In genomic region chr3:195549931-195550519, GRCh38 we compare ENCODE assay signal across 8 cellular contexts. TPM values are rescaled to one million over a fixed set of nuclear protein-coding genes. Genes with fewer than 3 reads are reported as not detected.
A peak's percentile ranks its signal among the peaks of the same experiment; 100 is the strongest.
DNase-seq lines count a peak whose midpoint lies in the region; ATAC-seq and TF ChIP-seq lines count a peak whose summit lies in the region.

No MANE protein-coding gene starts in this region.

- peak; percentile 65 for ATAC-seq in HG02884 (IDR thresholded peaks at IDR 0.05; ENCODE audit: unreplicated experiment)
- ATAC-seq in esophagus mucosa: no peak

- no peaks in the 10 kb centered on the region for H3K27me3 ChIP-seq in GM06990 (replicated peaks; ENCODE audit: control insufficient read depth, insufficient read depth, low read length)

- no peak for TF ChIP-seq CTCF in GM06990 (IDR thresholded peaks at IDR 0.05; ENCODE audit: insufficient read depth, low read length, poor library complexity, severe bottlenecking)

- H3K4me3 ChIP-seq in GM06990 (replicated peaks; ENCODE audit: low read depth, low read length): no peak overlapping the region

- DNase-seq in GM06990 (ENCODE audit: extremely low read depth, insufficient read length): peak; percentile 52
- peak; percentile 66 to 68 for DNase-seq in activated CD4-positive, alpha-beta T cell treated with anti-CD3 and anti-CD28 coated beads, Interleukin-2, amount 50 U/mL, for 4 hours
- DNase-seq in islet precursor cell: peak; percentile 71
- peak; percentile 69 for DNase-seq in stimulated activated naive CD4-positive, alpha-beta T cell treated with Interleukin-2 at 50 U/mL for 16 hours (lab: John Stamatoyannopoulos, UW)
- DNase-seq in NCI-H2227 (lab: John Stamatoyannopoulos, UW; ENCODE audit: unreplicated experiment): no peak
- DNase-seq in NCI-H82 treated with DMSO at 0.1 percent for 48 hours (lab: John Stamatoyannopoulos, UW; ENCODE audit: unreplicated experiment): no peak

- no peaks in the 10 kb centered on the region for H3K36me3 ChIP-seq in GM06990 (ENCODE audit: control insufficient read depth, insufficient read depth, low read length)

RNA-seq across cellular contexts. Expression of gene PPP1R2, which starts 6.9 kb away (rescaled TPM):
- total RNA-seq in esophagus mucosa: 35.7 TPM

RNA-seq across cellular contexts. Expression of gene APOD, which starts 33.7 kb away (rescaled TPM):
- total RNA-seq in esophagus mucosa: 3.5 TPM

Comparison
In these comparisons a context has a peak if more than half of its experiments do, and no peak if none do; other contexts are left out.
1. DNase-seq: peak in GM06990 (single experiment), activated CD4-positive, alpha-beta T cell treated with anti-CD3 and anti-CD28 coated beads, Interleukin-2, amount 50 U/mL, for 4 hours (2 of 2), islet precursor cell (single experiment) and stimulated activated naive CD4-positive, alpha-beta T cell treated with Interleukin-2 at 50 U/mL for 16 hours (single experiment); none in NCI-H2227 (single experiment) and NCI-H82 treated with DMSO at 0.1 percent for 48 hours (single experiment).